28 cellular contexts compared by ENCODE assay signal in the genomic region with DNA sequence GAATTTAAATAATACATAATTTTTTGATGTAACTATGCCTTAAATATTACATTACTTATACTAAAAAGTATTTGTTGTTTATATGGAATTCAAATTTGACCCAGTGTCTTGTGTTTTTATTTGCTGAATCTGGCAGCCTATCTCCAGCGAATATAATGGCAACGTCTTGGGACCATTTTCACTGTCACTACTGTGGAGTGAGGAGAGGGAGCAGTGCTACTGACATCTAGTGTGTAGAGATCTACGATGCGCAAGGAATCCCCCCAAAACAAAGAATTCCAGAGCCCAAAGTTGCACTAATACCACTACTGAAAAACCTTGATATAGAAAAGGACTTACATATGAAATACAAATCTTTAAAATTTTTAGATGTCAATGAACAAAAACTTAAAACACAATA.
"Had no signal": no experiment of that assay in that cellular context is flagged by ENCODE, and none has a peak within 500 bp of the region (broad histone marks: within the 10 kb centered on the region; RNA-seq: fewer than 3 reads in every experiment).

No MANE protein-coding gene starts in this region.

- H3K27me3 ChIP-seq: esophagus muscularis mucosa, foreskin keratinocyte, gastroesophageal sphincter, heart left ventricle, hepatocyte, left lung, ovary, sigmoid colon, testis, tibial artery had no signal

- H3K4me3 ChIP-seq: esophagus muscularis mucosa, gastroesophageal sphincter, heart left ventricle, hepatocyte, left lung, ovary, psoas muscle, sigmoid colon, testis, tibial artery had no signal

- DNase-seq: cortex of kidney; effector memory CD8-positive, alpha-beta T cell; foreskin keratinocyte; heart left ventricle; left cardiac atrium; left lung; mesenchymal stem cell; midbrain; naive thymus-derived CD4-positive, alpha-beta T cell; occipital lobe; ovary; posterior cingulate gyrus; psoas muscle; right cardiac atrium; sigmoid colon; stimulated activated CD4-positive, alpha-beta T cell treated with anti-CD3 and anti-CD28 coated beads, Interleukin-2, amount 100 ng/mL, for 24 hours; stimulated activated CD4-positive, alpha-beta T cell treated with anti-CD3 and anti-CD28 coated beads, Interleukin-4, amount 100 ng/mL, for 24 hours; stimulated activated naive CD8-positive, alpha-beta T cell treated with anti-CD3 and anti-CD28 coated beads, Interleukin-15, Interleukin-2, amounts not matched to agents 100 U/mL and 50 U/mL, for 24 hours; substantia nigra; testis; tibial artery had no signal

- H3K27ac ChIP-seq: epithelial cell of prostate, esophagus muscularis mucosa, foreskin keratinocyte, gastroesophageal sphincter, heart left ventricle, hepatocyte, left lung, ovary, psoas muscle, sigmoid colon, testis, tibial artery had no signal

- ATAC-seq: effector memory CD8-positive, alpha-beta T cell; foreskin keratinocyte; gastroesophageal sphincter; heart left ventricle; left cardiac atrium; left lung; naive thymus-derived CD4-positive, alpha-beta T cell; psoas muscle; right cardiac atrium; stimulated activated effector memory CD8-positive, alpha-beta T cell treated with anti-CD3 and anti-CD28 coated beads, Interleukin-12 subunit alpha, Interleukin-12 subunit beta, amount 100 ng/mL, for 72 hours; stimulated activated naive CD8-positive, alpha-beta T cell treated with anti-CD3 and anti-CD28 coated beads, Interleukin-15, Interleukin-2, amounts not matched to agents 100 U/mL and 50 U/mL, for 24 hours had no signal

- H3K4me3 Mint-ChIP-seq: effector memory CD8-positive, alpha-beta T cell; naive thymus-derived CD4-positive, alpha-beta T cell; nephron; stimulated activated effector memory CD8-positive, alpha-beta T cell treated with anti-CD3 and anti-CD28 coated beads, Interleukin-12 subunit alpha, Interleukin-12 subunit beta, amount 100 ng/mL, for 72 hours; type B pancreatic cell had no signal

- H3K27ac Mint-ChIP-seq: effector memory CD8-positive, alpha-beta T cell; naive thymus-derived CD4-positive, alpha-beta T cell; nephron; stimulated activated effector memory CD8-positive, alpha-beta T cell treated with anti-CD3 and anti-CD28 coated beads, Interleukin-12 subunit alpha, Interleukin-12 subunit beta, amount 100 ng/mL, for 72 hours; type B pancreatic cell had no signal

- H3K4me1 Mint-ChIP-seq: naive thymus-derived CD4-positive, alpha-beta T cell; nephron; stimulated activated effector memory CD8-positive, alpha-beta T cell treated with anti-CD3 and anti-CD28 coated beads, Interleukin-12 subunit alpha, Interleukin-12 subunit beta, amount 100 ng/mL, for 72 hours had no signal

- H3K9me3 ChIP-seq: esophagus muscularis mucosa, gastroesophageal sphincter, heart left ventricle, left lung, ovary, psoas muscle, sigmoid colon, testis, tibial artery had no signal

- H3K79me2 ChIP-seq: hepatocyte had no signal

- H3K4me2 ChIP-seq: hepatocyte had no signal

- H2AFZ ChIP-seq: hepatocyte had no signal

- H3K27me3 Mint-ChIP-seq: effector memory CD8-positive, alpha-beta T cell had no signal

- H3K36me3 ChIP-seq: esophagus muscularis mucosa, gastroesophageal sphincter, heart left ventricle, left lung, ovary, sigmoid colon, tibial artery had no signal

- H3K36me3 Mint-ChIP-seq: naive thymus-derived CD4-positive, alpha-beta T cell; stimulated activated effector memory CD8-positive, alpha-beta T cell treated with anti-CD3 and anti-CD28 coated beads, Interleukin-12 subunit alpha, Interleukin-12 subunit beta, amount 100 ng/mL, for 72 hours had no signal

- H3K4me1 ChIP-seq: esophagus muscularis mucosa, foreskin keratinocyte, gastroesophageal sphincter, heart left ventricle, left lung, psoas muscle, sigmoid colon, testis, tibial artery had no signal
